ENCODE assay signal across 8 cellular contexts in genomic region chr10:88991900-88992237, GRCh38. TPM values are rescaled to one million over a fixed set of nuclear protein-coding genes. Genes with fewer than 3 reads are reported as not detected.
DNase-seq lines count a peak whose midpoint lies in the region; FAIRE-seq and TF ChIP-seq lines count a peak whose summit lies in the region.

No MANE protein-coding gene starts in this region.

- CTCF ChIA-PET in CD8-positive, alpha-beta memory T cell (lab: Charles Lee), result interaction anchor here (0.9 to 4.8 kb wide), 8 partner anchors 9 to 217 kb away, joined by 3 to 40 read pairs (median 10); no protein-coding TSS in a partner anchor

- no peaks in the 10 kb centered on the region for H4K20me1 ChIP-seq in Karpas-422 (ENCODE audit: insufficient read depth, low read depth, low read length)

- no peak overlapping the region for H2AFZ ChIP-seq in Karpas-422 (ENCODE audit: low read length)

- FAIRE-seq in bronchial epithelial cell (lab: Jason Lieb, UNC), result no peak

- POLR2A ChIA-PET in CD8-positive, alpha-beta memory T cell (lab: Charles Lee), result interaction anchor here (0.7 to 2.7 kb wide), 5 partner anchors 10 to 160 kb away, joined by 3 to 9 read pairs (median 5); partner anchors contain the start of gene STAMBPL1

- no peaks in the 10 kb centered on the region for H3K9me2 ChIP-seq in Karpas-422 (replicated peaks; ENCODE audit: insufficient read depth, low read length)

- H3K27me3 ChIP-seq in CD8-positive, alpha-beta memory T cell (ENCODE audit: insufficient read depth, low read length, poor library complexity, severe bottlenecking), result no peaks in the 10 kb centered on the region
- H3K27me3 ChIP-seq in Karpas-422 (ENCODE audit: low read length), result no peaks in the 10 kb centered on the region
- H3K27me3 ChIP-seq in bronchial epithelial cell (ENCODE audit: control insufficient read depth, insufficient read depth, low read length), result no peaks in the 10 kb centered on the region
- H3K27me3 ChIP-seq in muscle layer of colon (ENCODE audit: control insufficient read depth in 1 of 2, insufficient read depth in 2 of 2, low read length in 2 of 2), result no peaks in the 10 kb centered on the region

- in situ Hi-C loops in ACHN (cut with HindIII; ENCODE audit: low pct_ligation_motif_present, low pct_unique_long_range_greater_than_20kb, low sequenced_read_pairs), result no loop called here

- H3K9me3 ChIP-seq in CD8-positive, alpha-beta memory T cell (ENCODE audit: low read length), result no peaks in the 10 kb centered on the region
- H3K9me3 ChIP-seq in Karpas-422 (ENCODE audit: low read length), result no peaks in the 10 kb centered on the region
- H3K9me3 ChIP-seq in muscle layer of colon (ENCODE audit: low read length), result no peaks in the 10 kb centered on the region

- H3K36me3 ChIP-seq in CD8-positive, alpha-beta memory T cell (ENCODE audit: insufficient read depth, low read length), result no peaks in the 10 kb centered on the region
- H3K36me3 ChIP-seq in Karpas-422 (ENCODE audit: insufficient read depth, low read length), result no peaks in the 10 kb centered on the region
- H3K36me3 ChIP-seq in bronchial epithelial cell (ENCODE audit: control insufficient read depth, insufficient read depth, low read length), result no peaks in the 10 kb centered on the region
- no peaks in the 10 kb centered on the region for H3K36me3 ChIP-seq in muscle layer of colon (ENCODE audit: insufficient read depth, low read length)

- H3K27ac ChIP-seq in CD8-positive, alpha-beta memory T cell (ENCODE audit: low read depth, low read length), result peak overlapping the region; percentile 83
- peak overlapping the region; percentile 99 for H3K27ac ChIP-seq in Karpas-422 (ENCODE audit: low read length)
- H3K27ac ChIP-seq in muscle layer of colon (ENCODE audit: low read depth, low read length), result peak overlapping the region; percentile 80

- H3K27me3 Mint-ChIP-seq in CD8-positive, alpha-beta memory T cell, result no peaks in the 10 kb centered on the region

- peaks cover 52% of the 10 kb centered on the region for H3K79me2 ChIP-seq in Karpas-422 (ENCODE audit: low read length)

- H3K4me3 Mint-ChIP-seq in CD8-positive, alpha-beta memory T cell, result peak overlapping the region; percentile 93 to 100 (median 99)

- H3K4me3 ChIP-seq in CD8-positive, alpha-beta memory T cell (ENCODE audit: low read length), result peak overlapping the region; percentile 88
- H3K4me3 ChIP-seq in Karpas-422 (ENCODE audit: low read length) (peak overlapping the region; percentile 92), bronchial epithelial cell (ENCODE audit: low read depth, low read length) (peak overlapping the region; percentile 90), muscle layer of colon (ENCODE audit: low read depth in 1 of 2, low read length in 2 of 2) (peak overlapping the region; percentile 75 to 98)

- peak overlapping the region; percentile 85 for H3K4me2 ChIP-seq in Karpas-422 (ENCODE audit: low read depth, low read length, poor library complexity, severe bottlenecking)

- H3K9ac ChIP-seq in Karpas-422 (ENCODE audit: low read length) (peak overlapping the region; percentile 98), muscle layer of colon (ENCODE audit: low read length) (peak overlapping the region; percentile 86)

- no peak for DNase-seq in CD8-positive, alpha-beta memory T cell
- DNase-seq in Karpas-422 (peak; percentile 72), bronchial epithelial cell (ENCODE audit: low read depth) (no peak), NCI-H1092 (lab: John Stamatoyannopoulos, UW) (no peak), D341Med (ENCODE audit: low spot score) (no peak), hepatic stellate cell (ENCODE audit: low spot score) (no peak), ACHN (no peak)

- no peak for TF ChIP-seq CTCF in bronchial epithelial cell (IDR thresholded peaks at IDR 0.05; ENCODE audit: insufficient read depth, low read length, severe bottlenecking)

- H3K4me1 ChIP-seq in CD8-positive, alpha-beta memory T cell (ENCODE audit: insufficient read depth, low read length), result peaks cover 74% of the 10 kb centered on the region
- H3K4me1 ChIP-seq in Karpas-422 (ENCODE audit: low read length) (peaks cover 65% of the 10 kb centered on the region), muscle layer of colon (ENCODE audit: insufficient read depth, low read length) (peaks cover 18% of the 10 kb centered on the region)

- H3K36me3 Mint-ChIP-seq in CD8-positive, alpha-beta memory T cell, result peaks cover 0 to 25% (median 0%) of the 10 kb centered on the region in 3 donors

- H3K4me1 Mint-ChIP-seq in CD8-positive, alpha-beta memory T cell, result peaks cover 73 to 88% (median 82%) of the 10 kb centered on the region in 3 donors

- H3K27ac Mint-ChIP-seq in CD8-positive, alpha-beta memory T cell, result peak overlapping the region; percentile 91 to 99 (median 97)

- H3K9me3 Mint-ChIP-seq in CD8-positive, alpha-beta memory T cell, result peaks cover 0 to 2% (median 0%) of the 10 kb centered on the region in 5 donors

RNA-seq across cellular contexts. Expression of gene FAS, which starts 1.3 kb away (rescaled TPM):
- 10 to 100 TPM; 77.9 to 78.5 TPM for total RNA-seq in CD8-positive, alpha-beta memory T cell
- 41.6 TPM for polyA plus RNA-seq in CD8-positive, alpha-beta memory T cell
- 68.5 and 91.9 TPM in 2 replicates for total RNA-seq in Karpas-422 (2014; rRNA removed; shearing (Covaris generic); ENCODE audit: low replicate concordance)
- 19.6 and 36.1 TPM in 2 replicates for total RNA-seq in bronchial epithelial cell

RNA-seq across cellular contexts. Expression of gene ACTA2, which starts 39.3 kb away (rescaled TPM):
- 10 to 100 TPM; 35.0 to 37.1 TPM for total RNA-seq in CD8-positive, alpha-beta memory T cell
- 24.4 TPM for polyA plus RNA-seq in CD8-positive, alpha-beta memory T cell
- 0.61 and 1.3 TPM in 2 replicates for total RNA-seq in Karpas-422 (2014; rRNA removed; shearing (Covaris generic); ENCODE audit: low replicate concordance)
- total RNA-seq in bronchial epithelial cell, result 2.2 and 9.0 TPM in 2 replicates
